1 cellular context compared by ENCODE assay signal in the genomic region with DNA sequence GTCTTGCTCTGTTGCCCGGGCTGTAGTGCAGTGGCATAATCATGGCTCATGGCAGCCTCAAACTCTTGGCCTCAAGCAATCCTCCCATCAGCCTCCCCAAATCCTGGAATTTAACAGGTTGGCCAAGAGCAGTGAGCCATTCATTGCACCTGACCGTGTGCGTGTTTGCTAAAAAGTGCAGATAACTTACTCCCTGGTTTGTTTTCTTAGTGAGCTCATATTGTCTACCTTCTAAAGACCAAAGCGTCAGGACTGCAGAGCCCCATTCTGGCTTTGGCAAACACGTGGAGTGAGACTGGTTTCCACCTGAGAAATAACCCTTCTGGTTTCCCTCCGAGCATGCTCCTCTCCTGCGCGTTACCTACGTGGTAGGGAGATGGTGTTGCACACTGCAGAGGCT.
TF ChIP-seq lines count a peak whose summit lies in the region.

No MANE protein-coding gene starts in this region.

TF ChIP-seq in HepG2, 621 proteins besides CTCF, POLR2A, EP300 and RAD21 (continued from another document and continues in another):
- TF ChIP-seq, protein P1, sequence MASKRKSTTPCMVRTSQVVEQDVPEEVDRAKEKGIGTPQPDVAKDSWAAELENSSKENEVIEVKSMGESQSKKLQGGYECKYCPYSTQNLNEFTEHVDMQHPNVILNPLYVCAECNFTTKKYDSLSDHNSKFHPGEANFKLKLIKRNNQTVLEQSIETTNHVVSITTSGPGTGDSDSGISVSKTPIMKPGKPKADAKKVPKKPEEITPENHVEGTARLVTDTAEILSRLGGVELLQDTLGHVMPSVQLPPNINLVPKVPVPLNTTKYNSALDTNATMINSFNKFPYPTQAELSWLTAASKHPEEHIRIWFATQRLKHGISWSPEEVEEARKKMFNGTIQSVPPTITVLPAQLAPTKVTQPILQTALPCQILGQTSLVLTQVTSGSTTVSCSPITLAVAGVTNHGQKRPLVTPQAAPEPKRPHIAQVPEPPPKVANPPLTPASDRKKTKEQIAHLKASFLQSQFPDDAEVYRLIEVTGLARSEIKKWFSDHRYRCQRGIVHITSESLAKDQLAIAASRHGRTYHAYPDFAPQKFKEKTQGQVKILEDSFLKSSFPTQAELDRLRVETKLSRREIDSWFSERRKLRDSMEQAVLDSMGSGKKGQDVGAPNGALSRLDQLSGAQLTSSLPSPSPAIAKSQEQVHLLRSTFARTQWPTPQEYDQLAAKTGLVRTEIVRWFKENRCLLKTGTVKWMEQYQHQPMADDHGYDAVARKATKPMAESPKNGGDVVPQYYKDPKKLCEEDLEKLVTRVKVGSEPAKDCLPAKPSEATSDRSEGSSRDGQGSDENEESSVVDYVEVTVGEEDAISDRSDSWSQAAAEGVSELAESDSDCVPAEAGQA (IDR thresholded peaks at IDR 0.05; ENCODE audit: low read depth): peak; percentile 45; the same call in 1 of the 2 replicates
- TF ChIP-seq, protein P1 (CRISPR knock-in tag; IDR thresholded peaks at IDR 0.05; ENCODE audit: borderline replicate concordance): no peak
- TF ChIP-seq RFXANK (CRISPR knock-in tag; IDR thresholded peaks at IDR 0.05) (no peak), KLF6 (CRISPR knock-in tag; IDR thresholded peaks at IDR 0.05) (0 out of 2 replicates have a peak, but pooled peaks have one; percentile 37), ZNF33B (CRISPR knock-in tag; IDR thresholded peaks at IDR 0.05) (no peak), ZNF607 (CRISPR knock-in tag; IDR thresholded peaks at IDR 0.05; ENCODE audit: borderline replicate concordance) (peak; percentile 88; the same call in 1 of the 2 replicates), MZF1 (CRISPR knock-in tag; IDR thresholded peaks at IDR 0.05; ENCODE audit: borderline replicate concordance) (no peak), CC2D1A (CRISPR knock-in tag; IDR thresholded peaks at IDR 0.05) (no peak), CREB1 (IDR thresholded peaks at IDR 0.05) (no peak), CREB1 (CRISPR knock-in tag; IDR thresholded peaks at IDR 0.05) (peak; percentile 61; the same call in 1 of the 2 replicates), ZNF562 (CRISPR knock-in tag; IDR thresholded peaks at IDR 0.05; ENCODE audit: borderline replicate concordance) (no peak), CENPT (CRISPR knock-in tag; IDR thresholded peaks at IDR 0.05; ENCODE audit: low read depth) (no peak), MEIS1 (CRISPR knock-in tag; IDR thresholded peaks at IDR 0.05; ENCODE audit: borderline replicate concordance) (no peak), TOPORS (CRISPR knock-in tag; IDR thresholded peaks at IDR 0.05) (no peak), ZSCAN31 (CRISPR knock-in tag; IDR thresholded peaks at IDR 0.05; ENCODE audit: low read depth) (no peak), XBP1 (CRISPR knock-in tag; IDR thresholded peaks at IDR 0.05) (0 out of 2 replicates have a peak, but pooled peaks have one; percentile 71), FOXC1 (CRISPR knock-in tag; IDR thresholded peaks at IDR 0.05; ENCODE audit: borderline replicate concordance) (no peak), ZNF564 (CRISPR knock-in tag; IDR thresholded peaks at IDR 0.05) (no peak), ZNF614 (CRISPR knock-in tag; IDR thresholded peaks at IDR 0.05; ENCODE audit: borderline replicate concordance) (peak; percentile 73; the same call in 1 of the 2 replicates), PHF21A (CRISPR knock-in tag; IDR thresholded peaks at IDR 0.05) (0 out of 2 replicates have a peak, but pooled peaks have one; percentile 19), MIXL1 (CRISPR knock-in tag; IDR thresholded peaks at IDR 0.05) (peak; percentile 73), ZNF335 (CRISPR knock-in tag; IDR thresholded peaks at IDR 0.05) (peak; percentile 81), NFE2 (CRISPR knock-in tag; IDR thresholded peaks at IDR 0.05) (no peak), ARNT2 (CRISPR knock-in tag; IDR thresholded peaks at IDR 0.05; ENCODE audit: low read depth) (no peak), PHF20 (CRISPR knock-in tag; IDR thresholded peaks at IDR 0.05) (0 out of 2 replicates have a peak, but pooled peaks have one; percentile 18), ZFP82 (CRISPR knock-in tag; IDR thresholded peaks at IDR 0.05; ENCODE audit: borderline replicate concordance) (no peak), RFXAP (CRISPR knock-in tag; IDR thresholded peaks at IDR 0.05; ENCODE audit: borderline replicate concordance) (no peak), AGO1 (IDR thresholded peaks at IDR 0.05; ENCODE audit: low read depth, low read length, poor library complexity, severe bottlenecking) (no peak), ZBTB39 (CRISPR knock-in tag; IDR thresholded peaks at IDR 0.05) (no peak), SRY (CRISPR knock-in tag; IDR thresholded peaks at IDR 0.05) (peak; percentile 79; the same call in 1 of the 2 replicates), MXD1 (CRISPR knock-in tag; IDR thresholded peaks at IDR 0.05) (peak; percentile 55; the same call in 1 of the 2 replicates), ZC3H4 (CRISPR knock-in tag; IDR thresholded peaks at IDR 0.05; ENCODE audit: borderline replicate concordance) (no peak), ZNF256 (CRISPR knock-in tag; conservative IDR thresholded peaks at IDR 0.05) (no peak), ZNF563 (CRISPR knock-in tag; IDR thresholded peaks at IDR 0.05) (peak; percentile 65; the same call in 1 of the 2 replicates), ZNF343 (CRISPR knock-in tag; IDR thresholded peaks at IDR 0.05) (no peak), ZNF20 (CRISPR knock-in tag; IDR thresholded peaks at IDR 0.05) (no peak), MYNN (CRISPR knock-in tag; IDR thresholded peaks at IDR 0.05; ENCODE audit: low read depth) (no peak), NFIB (CRISPR knock-in tag; IDR thresholded peaks at IDR 0.05; ENCODE audit: borderline replicate concordance) (no peak), ELF1 (CRISPR knock-in tag; IDR thresholded peaks at IDR 0.05) (no peak), KDM3A (CRISPR knock-in tag; IDR thresholded peaks at IDR 0.05; ENCODE audit: low read depth) (no peak), GABPA (IDR thresholded peaks at IDR 0.05; ENCODE audit: low read depth, low read length) (no peak), GABPA (CRISPR knock-in tag; IDR thresholded peaks at IDR 0.05; ENCODE audit: low read depth) (peak; percentile 27; the same call in 1 of the 2 replicates), MED8 (CRISPR knock-in tag; IDR thresholded peaks at IDR 0.05; ENCODE audit: insufficient replicate concordance) (no peak), ZNF235 (CRISPR knock-in tag; IDR thresholded peaks at IDR 0.05; ENCODE audit: borderline replicate concordance) (no peak), ZNF510 (CRISPR knock-in tag; IDR thresholded peaks at IDR 0.05; ENCODE audit: low read depth) (no peak), PHF5A (CRISPR knock-in tag; IDR thresholded peaks at IDR 0.05; ENCODE audit: low read depth, unreplicated experiment) (no peak), CBX2 (IDR thresholded peaks at IDR 0.05; ENCODE audit: low read depth, low read length) (no peak), CBX2 (CRISPR knock-in tag; IDR thresholded peaks at IDR 0.05; ENCODE audit: low read depth) (no peak), FOXP1 (IDR thresholded peaks at IDR 0.05) (no peak), FOXP1 (CRISPR knock-in tag; IDR thresholded peaks at IDR 0.05) (peak; percentile 64; the same call in 1 of the 2 replicates)
- TF ChIP-seq, protein P2, sequence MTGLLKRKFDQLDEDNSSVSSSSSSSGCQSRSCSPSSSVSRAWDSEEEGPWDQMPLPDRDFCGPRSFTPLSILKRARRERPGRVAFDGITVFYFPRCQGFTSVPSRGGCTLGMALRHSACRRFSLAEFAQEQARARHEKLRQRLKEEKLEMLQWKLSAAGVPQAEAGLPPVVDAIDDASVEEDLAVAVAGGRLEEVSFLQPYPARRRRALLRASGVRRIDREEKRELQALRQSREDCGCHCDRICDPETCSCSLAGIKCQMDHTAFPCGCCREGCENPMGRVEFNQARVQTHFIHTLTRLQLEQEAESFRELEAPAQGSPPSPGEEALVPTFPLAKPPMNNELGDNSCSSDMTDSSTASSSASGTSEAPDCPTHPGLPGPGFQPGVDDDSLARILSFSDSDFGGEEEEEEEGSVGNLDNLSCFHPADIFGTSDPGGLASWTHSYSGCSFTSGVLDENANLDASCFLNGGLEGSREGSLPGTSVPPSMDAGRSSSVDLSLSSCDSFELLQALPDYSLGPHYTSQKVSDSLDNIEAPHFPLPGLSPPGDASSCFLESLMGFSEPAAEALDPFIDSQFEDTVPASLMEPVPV (CRISPR knock-in tag; IDR thresholded peaks at IDR 0.05): no peak
- TF ChIP-seq, protein P3, sequence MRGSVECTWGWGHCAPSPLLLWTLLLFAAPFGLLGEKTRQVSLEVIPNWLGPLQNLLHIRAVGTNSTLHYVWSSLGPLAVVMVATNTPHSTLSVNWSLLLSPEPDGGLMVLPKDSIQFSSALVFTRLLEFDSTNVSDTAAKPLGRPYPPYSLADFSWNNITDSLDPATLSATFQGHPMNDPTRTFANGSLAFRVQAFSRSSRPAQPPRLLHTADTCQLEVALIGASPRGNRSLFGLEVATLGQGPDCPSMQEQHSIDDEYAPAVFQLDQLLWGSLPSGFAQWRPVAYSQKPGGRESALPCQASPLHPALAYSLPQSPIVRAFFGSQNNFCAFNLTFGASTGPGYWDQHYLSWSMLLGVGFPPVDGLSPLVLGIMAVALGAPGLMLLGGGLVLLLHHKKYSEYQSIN (CRISPR knock-in tag; IDR thresholded peaks at IDR 0.05; ENCODE audit: borderline replicate concordance): no peak
- TF ChIP-seq, protein P4, sequence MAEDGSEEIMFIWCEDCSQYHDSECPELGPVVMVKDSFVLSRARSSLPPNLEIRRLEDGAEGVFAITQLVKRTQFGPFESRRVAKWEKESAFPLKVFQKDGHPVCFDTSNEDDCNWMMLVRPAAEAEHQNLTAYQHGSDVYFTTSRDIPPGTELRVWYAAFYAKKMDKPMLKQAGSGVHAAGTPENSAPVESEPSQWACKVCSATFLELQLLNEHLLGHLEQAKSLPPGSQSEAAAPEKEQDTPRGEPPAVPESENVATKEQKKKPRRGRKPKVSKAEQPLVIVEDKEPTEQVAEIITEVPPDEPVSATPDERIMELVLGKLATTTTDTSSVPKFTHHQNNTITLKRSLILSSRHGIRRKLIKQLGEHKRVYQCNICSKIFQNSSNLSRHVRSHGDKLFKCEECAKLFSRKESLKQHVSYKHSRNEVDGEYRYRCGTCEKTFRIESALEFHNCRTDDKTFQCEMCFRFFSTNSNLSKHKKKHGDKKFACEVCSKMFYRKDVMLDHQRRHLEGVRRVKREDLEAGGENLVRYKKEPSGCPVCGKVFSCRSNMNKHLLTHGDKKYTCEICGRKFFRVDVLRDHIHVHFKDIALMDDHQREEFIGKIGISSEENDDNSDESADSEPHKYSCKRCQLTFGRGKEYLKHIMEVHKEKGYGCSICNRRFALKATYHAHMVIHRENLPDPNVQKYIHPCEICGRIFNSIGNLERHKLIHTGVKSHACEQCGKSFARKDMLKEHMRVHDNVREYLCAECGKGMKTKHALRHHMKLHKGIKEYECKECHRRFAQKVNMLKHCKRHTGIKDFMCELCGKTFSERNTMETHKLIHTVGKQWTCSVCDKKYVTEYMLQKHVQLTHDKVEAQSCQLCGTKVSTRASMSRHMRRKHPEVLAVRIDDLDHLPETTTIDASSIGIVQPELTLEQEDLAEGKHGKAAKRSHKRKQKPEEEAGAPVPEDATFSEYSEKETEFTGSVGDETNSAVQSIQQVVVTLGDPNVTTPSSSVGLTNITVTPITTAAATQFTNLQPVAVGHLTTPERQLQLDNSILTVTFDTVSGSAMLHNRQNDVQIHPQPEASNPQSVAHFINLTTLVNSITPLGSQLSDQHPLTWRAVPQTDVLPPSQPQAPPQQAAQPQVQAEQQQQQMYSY (CRISPR knock-in tag; IDR thresholded peaks at IDR 0.05): no peak
- TF ChIP-seq, protein P5, sequence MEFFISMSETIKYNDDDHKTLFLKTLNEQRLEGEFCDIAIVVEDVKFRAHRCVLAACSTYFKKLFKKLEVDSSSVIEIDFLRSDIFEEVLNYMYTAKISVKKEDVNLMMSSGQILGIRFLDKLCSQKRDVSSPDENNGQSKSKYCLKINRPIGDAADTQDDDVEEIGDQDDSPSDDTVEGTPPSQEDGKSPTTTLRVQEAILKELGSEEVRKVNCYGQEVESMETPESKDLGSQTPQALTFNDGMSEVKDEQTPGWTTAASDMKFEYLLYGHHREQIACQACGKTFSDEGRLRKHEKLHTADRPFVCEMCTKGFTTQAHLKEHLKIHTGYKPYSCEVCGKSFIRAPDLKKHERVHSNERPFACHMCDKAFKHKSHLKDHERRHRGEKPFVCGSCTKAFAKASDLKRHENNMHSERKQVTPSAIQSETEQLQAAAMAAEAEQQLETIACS (CRISPR knock-in tag; IDR thresholded peaks at IDR 0.05): 0 out of 2 replicates have a peak, but pooled peaks have one; percentile 22
